1 cellular context compared by ENCODE assay signal in the genomic region with DNA sequence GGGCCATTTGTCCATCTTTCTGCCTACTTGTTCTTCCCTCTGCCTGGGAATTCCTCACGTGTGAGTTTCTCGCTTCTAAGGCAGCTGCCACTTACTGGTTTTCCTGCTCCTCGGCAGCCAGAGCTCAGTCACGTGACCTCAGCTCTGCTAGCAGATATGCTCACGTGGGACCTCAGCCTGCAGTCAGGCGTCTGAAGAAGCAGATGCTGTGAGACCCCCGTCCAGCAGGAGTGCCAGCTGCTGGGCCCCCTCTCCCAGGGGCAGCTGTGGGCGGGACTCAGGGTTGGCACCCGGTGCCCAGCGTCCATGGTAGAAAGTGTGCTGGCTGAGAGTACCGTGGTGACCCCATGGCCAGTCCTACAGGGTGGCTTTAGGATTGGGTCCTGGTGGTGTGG.
TF ChIP-seq lines count a peak whose summit lies in the region.

No MANE protein-coding gene starts in this region.

TF ChIP-seq in GM12878, 131 proteins besides CTCF, POLR2A, EP300 and RAD21 (continued from another document):
- TF ChIP-seq, protein P1, sequence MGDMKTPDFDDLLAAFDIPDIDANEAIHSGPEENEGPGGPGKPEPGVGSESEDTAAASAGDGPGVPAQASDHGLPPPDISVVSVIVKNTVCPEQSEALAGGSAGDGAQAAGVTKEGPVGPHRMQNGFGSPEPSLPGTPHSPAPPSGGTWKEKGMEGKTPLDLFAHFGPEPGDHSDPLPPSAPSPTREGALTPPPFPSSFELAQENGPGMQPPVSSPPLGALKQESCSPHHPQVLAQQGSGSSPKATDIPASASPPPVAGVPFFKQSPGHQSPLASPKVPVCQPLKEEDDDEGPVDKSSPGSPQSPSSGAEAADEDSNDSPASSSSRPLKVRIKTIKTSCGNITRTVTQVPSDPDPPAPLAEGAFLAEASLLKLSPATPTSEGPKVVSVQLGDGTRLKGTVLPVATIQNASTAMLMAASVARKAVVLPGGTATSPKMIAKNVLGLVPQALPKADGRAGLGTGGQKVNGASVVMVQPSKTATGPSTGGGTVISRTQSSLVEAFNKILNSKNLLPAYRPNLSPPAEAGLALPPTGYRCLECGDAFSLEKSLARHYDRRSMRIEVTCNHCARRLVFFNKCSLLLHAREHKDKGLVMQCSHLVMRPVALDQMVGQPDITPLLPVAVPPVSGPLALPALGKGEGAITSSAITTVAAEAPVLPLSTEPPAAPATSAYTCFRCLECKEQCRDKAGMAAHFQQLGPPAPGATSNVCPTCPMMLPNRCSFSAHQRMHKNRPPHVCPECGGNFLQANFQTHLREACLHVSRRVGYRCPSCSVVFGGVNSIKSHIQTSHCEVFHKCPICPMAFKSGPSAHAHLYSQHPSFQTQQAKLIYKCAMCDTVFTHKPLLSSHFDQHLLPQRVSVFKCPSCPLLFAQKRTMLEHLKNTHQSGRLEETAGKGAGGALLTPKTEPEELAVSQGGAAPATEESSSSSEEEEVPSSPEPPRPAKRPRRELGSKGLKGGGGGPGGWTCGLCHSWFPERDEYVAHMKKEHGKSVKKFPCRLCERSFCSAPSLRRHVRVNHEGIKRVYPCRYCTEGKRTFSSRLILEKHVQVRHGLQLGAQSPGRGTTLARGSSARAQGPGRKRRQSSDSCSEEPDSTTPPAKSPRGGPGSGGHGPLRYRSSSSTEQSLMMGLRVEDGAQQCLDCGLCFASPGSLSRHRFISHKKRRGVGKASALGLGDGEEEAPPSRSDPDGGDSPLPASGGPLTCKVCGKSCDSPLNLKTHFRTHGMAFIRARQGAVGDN (IDR thresholded peaks at IDR 0.05), result 0 out of 2 replicates have a peak, but pooled peaks have one; percentile 1
- 0 out of 2 replicates have a peak, but pooled peaks have one; percentile 39 for TF ChIP-seq EED (IDR thresholded peaks at IDR 0.05; ENCODE audit: low read depth)
- TF ChIP-seq, protein P2, sequence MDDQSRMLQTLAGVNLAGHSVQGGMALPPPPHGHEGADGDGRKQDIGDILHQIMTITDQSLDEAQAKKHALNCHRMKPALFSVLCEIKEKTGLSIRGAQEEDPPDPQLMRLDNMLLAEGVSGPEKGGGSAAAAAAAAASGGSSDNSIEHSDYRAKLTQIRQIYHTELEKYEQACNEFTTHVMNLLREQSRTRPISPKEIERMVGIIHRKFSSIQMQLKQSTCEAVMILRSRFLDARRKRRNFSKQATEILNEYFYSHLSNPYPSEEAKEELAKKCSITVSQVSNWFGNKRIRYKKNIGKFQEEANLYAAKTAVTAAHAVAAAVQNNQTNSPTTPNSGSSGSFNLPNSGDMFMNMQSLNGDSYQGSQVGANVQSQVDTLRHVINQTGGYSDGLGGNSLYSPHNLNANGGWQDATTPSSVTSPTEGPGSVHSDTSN (IDR thresholded peaks at IDR 0.05; ENCODE audit: insufficient replicate concordance, low read depth, low read length), result no peak
